In the genomic region with DNA sequence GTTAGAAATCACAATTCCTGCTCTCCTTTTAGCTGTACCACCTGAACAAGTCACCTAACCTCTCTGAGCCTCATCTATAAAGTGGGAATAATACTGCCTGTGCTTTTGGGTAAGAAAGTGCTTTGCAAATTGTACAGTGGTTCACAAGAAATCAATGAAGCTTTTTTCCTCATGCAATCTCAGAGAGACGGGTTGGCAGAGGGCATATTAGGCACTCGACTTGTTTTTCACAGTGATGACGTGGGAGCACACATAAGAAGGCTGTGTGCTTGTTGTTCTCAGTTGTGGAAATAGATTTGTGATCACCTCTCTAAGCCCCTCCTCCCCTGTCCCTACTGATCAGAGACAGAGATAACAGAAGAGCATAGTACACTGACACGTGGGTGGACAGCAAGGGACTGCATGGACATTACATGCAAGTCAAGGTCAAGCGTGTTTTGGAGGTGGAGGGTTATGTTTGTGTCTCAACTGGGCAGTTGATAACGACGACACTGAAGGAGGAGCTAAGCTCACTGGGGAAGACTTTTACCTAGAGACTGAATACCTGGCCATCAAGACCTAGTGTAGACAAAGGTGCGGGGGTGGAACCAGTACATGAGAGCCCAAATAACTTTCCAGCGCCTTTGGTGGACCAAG, we compare ENCODE assay signal across 1 cellular context.
TF ChIP-seq lines count a peak whose summit lies in the region.

No MANE protein-coding gene starts in this region.

TF ChIP-seq in HepG2, 621 proteins besides CTCF, POLR2A, EP300 and RAD21 (continued from another document and continues in another):
- no peak for TF ChIP-seq ZFP41 (CRISPR knock-in tag; IDR thresholded peaks at IDR 0.05; ENCODE audit: borderline replicate concordance)
- TF ChIP-seq ZFX (CRISPR knock-in tag; IDR thresholded peaks at IDR 0.05; ENCODE audit: low read depth) = peak; percentile 49; the same call in 1 of the 2 replicates
- TF ChIP-seq, protein P1, sequence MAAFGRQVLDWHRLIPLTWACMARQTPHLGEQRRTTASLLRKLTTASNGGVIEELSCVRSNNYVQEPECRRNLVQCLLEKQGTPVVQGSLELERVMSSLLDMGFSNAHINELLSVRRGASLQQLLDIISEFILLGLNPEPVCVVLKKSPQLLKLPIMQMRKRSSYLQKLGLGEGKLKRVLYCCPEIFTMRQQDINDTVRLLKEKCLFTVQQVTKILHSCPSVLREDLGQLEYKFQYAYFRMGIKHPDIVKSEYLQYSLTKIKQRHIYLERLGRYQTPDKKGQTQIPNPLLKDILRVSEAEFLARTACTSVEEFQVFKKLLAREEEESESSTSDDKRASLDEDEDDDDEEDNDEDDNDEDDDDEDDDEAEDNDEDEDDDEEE (CRISPR knock-in tag; IDR thresholded peaks at IDR 0.05) = no peak
- TF ChIP-seq NFE2 (CRISPR knock-in tag; IDR thresholded peaks at IDR 0.05) = no peak
- TF ChIP-seq, protein P2, sequence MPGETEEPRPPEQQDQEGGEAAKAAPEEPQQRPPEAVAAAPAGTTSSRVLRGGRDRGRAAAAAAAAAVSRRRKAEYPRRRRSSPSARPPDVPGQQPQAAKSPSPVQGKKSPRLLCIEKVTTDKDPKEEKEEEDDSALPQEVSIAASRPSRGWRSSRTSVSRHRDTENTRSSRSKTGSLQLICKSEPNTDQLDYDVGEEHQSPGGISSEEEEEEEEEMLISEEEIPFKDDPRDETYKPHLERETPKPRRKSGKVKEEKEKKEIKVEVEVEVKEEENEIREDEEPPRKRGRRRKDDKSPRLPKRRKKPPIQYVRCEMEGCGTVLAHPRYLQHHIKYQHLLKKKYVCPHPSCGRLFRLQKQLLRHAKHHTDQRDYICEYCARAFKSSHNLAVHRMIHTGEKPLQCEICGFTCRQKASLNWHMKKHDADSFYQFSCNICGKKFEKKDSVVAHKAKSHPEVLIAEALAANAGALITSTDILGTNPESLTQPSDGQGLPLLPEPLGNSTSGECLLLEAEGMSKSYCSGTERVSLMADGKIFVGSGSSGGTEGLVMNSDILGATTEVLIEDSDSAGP (CRISPR knock-in tag; IDR thresholded peaks at IDR 0.05; ENCODE audit: borderline replicate concordance) = no peak
- TF ChIP-seq ZBTB7B (CRISPR knock-in tag; IDR thresholded peaks at IDR 0.05) = peak; percentile 87; the same call in 1 of the 2 replicates
- TF ChIP-seq FOXA3 (CRISPR knock-in tag; IDR thresholded peaks at IDR 0.05) = peak; percentile 97
- no peak for TF ChIP-seq EEA1 (CRISPR knock-in tag; IDR thresholded peaks at IDR 0.05; ENCODE audit: borderline replicate concordance)
- TF ChIP-seq, protein P3, sequence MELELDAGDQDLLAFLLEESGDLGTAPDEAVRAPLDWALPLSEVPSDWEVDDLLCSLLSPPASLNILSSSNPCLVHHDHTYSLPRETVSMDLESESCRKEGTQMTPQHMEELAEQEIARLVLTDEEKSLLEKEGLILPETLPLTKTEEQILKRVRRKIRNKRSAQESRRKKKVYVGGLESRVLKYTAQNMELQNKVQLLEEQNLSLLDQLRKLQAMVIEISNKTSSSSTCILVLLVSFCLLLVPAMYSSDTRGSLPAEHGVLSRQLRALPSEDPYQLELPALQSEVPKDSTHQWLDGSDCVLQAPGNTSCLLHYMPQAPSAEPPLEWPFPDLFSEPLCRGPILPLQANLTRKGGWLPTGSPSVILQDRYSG (CRISPR knock-in tag; IDR thresholded peaks at IDR 0.05) = no peak
- TF ChIP-seq, protein P4, sequence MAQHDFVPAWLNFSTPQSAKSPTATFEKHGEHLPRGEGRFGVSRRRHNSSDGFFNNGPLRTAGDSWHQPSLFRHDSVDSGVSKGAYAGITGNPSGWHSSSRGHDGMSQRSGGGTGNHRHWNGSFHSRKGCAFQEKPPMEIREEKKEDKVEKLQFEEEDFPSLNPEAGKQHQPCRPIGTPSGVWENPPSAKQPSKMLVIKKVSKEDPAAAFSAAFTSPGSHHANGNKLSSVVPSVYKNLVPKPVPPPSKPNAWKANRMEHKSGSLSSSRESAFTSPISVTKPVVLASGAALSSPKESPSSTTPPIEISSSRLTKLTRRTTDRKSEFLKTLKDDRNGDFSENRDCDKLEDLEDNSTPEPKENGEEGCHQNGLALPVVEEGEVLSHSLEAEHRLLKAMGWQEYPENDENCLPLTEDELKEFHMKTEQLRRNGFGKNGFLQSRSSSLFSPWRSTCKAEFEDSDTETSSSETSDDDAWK (CRISPR knock-in tag; IDR thresholded peaks at IDR 0.05) = no peak
- TF ChIP-seq RNF2 (conservative IDR thresholded peaks at IDR 0.05; ENCODE audit: low read depth) = no peak
- TF ChIP-seq, protein P5, sequence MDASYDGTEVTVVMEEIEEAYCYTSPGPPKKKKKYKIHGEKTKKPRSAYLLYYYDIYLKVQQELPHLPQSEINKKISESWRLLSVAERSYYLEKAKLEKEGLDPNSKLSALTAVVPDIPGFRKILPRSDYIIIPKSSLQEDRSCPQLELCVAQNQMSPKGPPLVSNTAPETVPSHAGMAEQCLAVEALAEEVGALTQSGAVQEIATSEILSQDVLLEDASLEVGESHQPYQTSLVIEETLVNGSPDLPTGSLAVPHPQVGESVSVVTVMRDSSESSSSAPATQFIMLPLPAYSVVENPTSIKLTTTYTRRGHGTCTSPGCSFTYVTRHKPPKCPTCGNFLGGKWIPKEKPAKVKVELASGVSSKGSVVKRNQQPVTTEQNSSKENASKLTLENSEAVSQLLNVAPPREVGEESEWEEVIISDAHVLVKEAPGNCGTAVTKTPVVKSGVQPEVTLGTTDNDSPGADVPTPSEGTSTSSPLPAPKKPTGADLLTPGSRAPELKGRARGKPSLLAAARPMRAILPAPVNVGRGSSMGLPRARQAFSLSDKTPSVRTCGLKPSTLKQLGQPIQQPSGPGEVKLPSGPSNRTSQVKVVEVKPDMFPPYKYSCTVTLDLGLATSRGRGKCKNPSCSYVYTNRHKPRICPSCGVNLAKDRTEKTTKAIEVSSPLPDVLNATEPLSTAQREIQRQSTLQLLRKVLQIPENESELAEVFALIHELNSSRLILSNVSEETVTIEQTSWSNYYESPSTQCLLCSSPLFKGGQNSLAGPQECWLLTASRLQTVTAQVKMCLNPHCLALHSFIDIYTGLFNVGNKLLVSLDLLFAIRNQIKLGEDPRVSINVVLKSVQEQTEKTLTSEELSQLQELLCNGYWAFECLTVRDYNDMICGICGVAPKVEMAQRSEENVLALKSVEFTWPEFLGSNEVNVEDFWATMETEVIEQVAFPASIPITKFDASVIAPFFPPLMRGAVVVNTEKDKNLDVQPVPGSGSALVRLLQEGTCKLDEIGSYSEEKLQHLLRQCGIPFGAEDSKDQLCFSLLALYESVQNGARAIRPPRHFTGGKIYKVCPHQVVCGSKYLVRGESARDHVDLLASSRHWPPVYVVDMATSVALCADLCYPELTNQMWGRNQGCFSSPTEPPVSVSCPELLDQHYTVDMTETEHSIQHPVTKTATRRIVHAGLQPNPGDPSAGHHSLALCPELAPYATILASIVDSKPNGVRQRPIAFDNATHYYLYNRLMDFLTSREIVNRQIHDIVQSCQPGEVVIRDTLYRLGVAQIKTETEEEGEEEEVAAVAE (CRISPR knock-in tag; IDR thresholded peaks at IDR 0.05; ENCODE audit: borderline replicate concordance) = peak; percentile 84
- no peak for TF ChIP-seq ZNF329 (CRISPR knock-in tag; IDR thresholded peaks at IDR 0.05; ENCODE audit: low read depth)
- TF ChIP-seq BATF2 (CRISPR knock-in tag; IDR thresholded peaks at IDR 0.05) = no peak
- TF ChIP-seq KDM2A (CRISPR knock-in tag; IDR thresholded peaks at IDR 0.05; ENCODE audit: borderline replicate concordance, low read depth) = peak; percentile 76; the same call in 1 of the 2 replicates
- TF ChIP-seq MED13 (CRISPR knock-in tag; IDR thresholded peaks at IDR 0.05) = no peak
- no peak; the same call in 1 of the 2 replicates for TF ChIP-seq ZNF274 (CRISPR knock-in tag; IDR thresholded peaks at IDR 0.05)
- TF ChIP-seq ZNF34 (CRISPR knock-in tag; IDR thresholded peaks at IDR 0.05; ENCODE audit: borderline replicate concordance) = peak; percentile 56; the same call in 1 of the 2 replicates
- peak; percentile 42; the same call in 1 of the 2 replicates for TF ChIP-seq ZBTB42 (CRISPR knock-in tag; IDR thresholded peaks at IDR 0.05)
- TF ChIP-seq ZSCAN25 (CRISPR knock-in tag; IDR thresholded peaks at IDR 0.05) = no peak; the same call in 1 of the 2 replicates
- TF ChIP-seq JUND (CRISPR knock-in tag; IDR thresholded peaks at IDR 0.05) = peak; percentile 59; the same call in 1 of the 2 replicates
- TF ChIP-seq, protein P6, sequence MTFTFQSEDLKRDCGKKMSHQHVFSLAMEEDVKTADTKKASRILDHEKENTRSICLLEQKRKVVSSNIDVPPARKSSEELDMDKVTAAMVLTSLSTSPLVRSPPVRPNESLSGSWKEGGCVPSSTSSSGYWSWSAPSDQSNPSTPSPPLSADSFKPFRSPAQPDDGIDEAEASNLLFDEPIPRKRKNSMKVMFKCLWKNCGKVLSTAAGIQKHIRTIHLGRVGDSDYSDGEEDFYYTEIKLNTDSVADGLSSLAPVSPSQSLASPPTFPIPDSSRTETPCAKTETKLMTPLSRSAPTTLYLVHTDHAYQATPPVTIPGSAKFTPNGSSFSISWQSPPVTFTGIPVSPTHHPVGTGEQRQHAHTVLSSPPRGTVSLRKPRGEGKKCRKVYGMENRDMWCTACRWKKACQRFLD (CRISPR knock-in tag; IDR thresholded peaks at IDR 0.05; ENCODE audit: borderline replicate concordance) = no peak
- TF ChIP-seq ZNF709 (CRISPR knock-in tag; IDR thresholded peaks at IDR 0.05) = no peak; the same call in 1 of the 2 replicates
- TF ChIP-seq ZIK1 (CRISPR knock-in tag; IDR thresholded peaks at IDR 0.05; ENCODE audit: borderline replicate concordance, low read depth) = peak; percentile 27; the same call in 1 of the 2 replicates
- peak; percentile 97 for TF ChIP-seq SOX5 (CRISPR knock-in tag; IDR thresholded peaks at IDR 0.05; ENCODE audit: borderline replicate concordance)
- no peak for TF ChIP-seq CHD2 (IDR thresholded peaks at IDR 0.05; ENCODE audit: low read depth, low read length)
- peak; percentile 100 for TF ChIP-seq GATAD2A (CRISPR knock-in tag; IDR thresholded peaks at IDR 0.05)
- no peak for TF ChIP-seq NFYB (CRISPR knock-in tag; IDR thresholded peaks at IDR 0.05)
- TF ChIP-seq HNRNPLL (IDR thresholded peaks at IDR 0.05; ENCODE audit: low read depth, low read length, poor library complexity, severe bottlenecking) = no peak
- no peak for TF ChIP-seq KLF9 (CRISPR knock-in tag; IDR thresholded peaks at IDR 0.05; ENCODE audit: low read depth)
- TF ChIP-seq SRSF1 (optimal IDR thresholded peaks at IDR 0.05; ENCODE audit: low read depth, low read length) = no peak
- TF ChIP-seq ZNF207 (IDR thresholded peaks at IDR 0.05; ENCODE audit: borderline replicate concordance) = no peak
- TF ChIP-seq MEF2D (CRISPR knock-in tag; IDR thresholded peaks at IDR 0.05) = peak; percentile 97
- no peak for TF ChIP-seq NFE2L1 (CRISPR knock-in tag; IDR thresholded peaks at IDR 0.05; ENCODE audit: borderline replicate concordance)
- TF ChIP-seq, protein P7, sequence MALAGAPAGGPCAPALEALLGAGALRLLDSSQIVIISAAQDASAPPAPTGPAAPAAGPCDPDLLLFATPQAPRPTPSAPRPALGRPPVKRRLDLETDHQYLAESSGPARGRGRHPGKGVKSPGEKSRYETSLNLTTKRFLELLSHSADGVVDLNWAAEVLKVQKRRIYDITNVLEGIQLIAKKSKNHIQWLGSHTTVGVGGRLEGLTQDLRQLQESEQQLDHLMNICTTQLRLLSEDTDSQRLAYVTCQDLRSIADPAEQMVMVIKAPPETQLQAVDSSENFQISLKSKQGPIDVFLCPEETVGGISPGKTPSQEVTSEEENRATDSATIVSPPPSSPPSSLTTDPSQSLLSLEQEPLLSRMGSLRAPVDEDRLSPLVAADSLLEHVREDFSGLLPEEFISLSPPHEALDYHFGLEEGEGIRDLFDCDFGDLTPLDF (CRISPR knock-in tag; IDR thresholded peaks at IDR 0.05) = no peak
- no peak for TF ChIP-seq SIN3A (IDR thresholded peaks at IDR 0.05; ENCODE audit: borderline replicate concordance, low read depth, low read length)
- TF ChIP-seq, protein P8, sequence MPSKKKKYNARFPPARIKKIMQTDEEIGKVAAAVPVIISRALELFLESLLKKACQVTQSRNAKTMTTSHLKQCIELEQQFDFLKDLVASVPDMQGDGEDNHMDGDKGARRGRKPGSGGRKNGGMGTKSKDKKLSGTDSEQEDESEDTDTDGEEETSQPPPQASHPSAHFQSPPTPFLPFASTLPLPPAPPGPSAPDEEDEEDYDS (CRISPR knock-in tag; IDR thresholded peaks at IDR 0.05) = peak; percentile 90
- no peak for TF ChIP-seq ZNF616 (CRISPR knock-in tag; IDR thresholded peaks at IDR 0.05; ENCODE audit: low read depth)
- TF ChIP-seq ZNF781 (CRISPR knock-in tag; IDR thresholded peaks at IDR 0.05; ENCODE audit: borderline replicate concordance, not compliant biosample characterization) = no peak
- no peak for TF ChIP-seq CEBPZ (IDR thresholded peaks at IDR 0.05; ENCODE audit: low read length)
- no peak for TF ChIP-seq MYNN (CRISPR knock-in tag; IDR thresholded peaks at IDR 0.05; ENCODE audit: low read depth)
- no peak for TF ChIP-seq TCF12 (IDR thresholded peaks at IDR 0.05)
- 0 out of 2 replicates have a peak, but pooled peaks have one; percentile 76 for TF ChIP-seq TCF12 (CRISPR knock-in tag; IDR thresholded peaks at IDR 0.05)
